Comparison of ENCODE assay signal across 13 cellular contexts in the genomic region with DNA sequence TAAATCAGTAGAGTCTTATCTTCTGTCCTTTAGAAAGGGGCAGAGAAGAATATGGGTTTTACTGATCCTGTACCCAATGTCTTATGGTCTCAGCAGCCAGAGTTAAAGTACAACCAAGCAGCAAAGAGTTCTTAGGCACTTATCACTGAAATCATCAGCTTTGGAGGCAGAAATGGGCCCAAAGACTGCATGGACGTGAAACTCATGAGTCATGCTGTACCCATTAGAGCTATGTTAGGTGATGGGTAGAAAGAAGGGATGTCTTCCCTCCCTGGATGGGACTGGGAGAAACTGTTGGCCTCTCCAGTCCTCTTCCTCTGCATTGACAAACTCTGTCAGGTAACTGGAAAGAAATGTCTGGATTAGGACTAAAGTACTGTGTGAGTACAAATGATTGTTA.
DNase-seq lines count a peak whose midpoint lies in the region; ATAC-seq and TF ChIP-seq lines count a peak whose summit lies in the region.
"Had no signal": no experiment of that assay in that cellular context is flagged by ENCODE, and none has a peak within 500 bp of the region (broad histone marks: within the 10 kb centered on the region; RNA-seq: fewer than 3 reads in every experiment).

No MANE protein-coding gene starts in this region.

- no peaks in the 10 kb centered on the region for H3K36me3 Mint-ChIP-seq in activated naive CD8-positive, alpha-beta T cell treated with anti-CD3 and anti-CD28 coated beads, Interleukin-2, amount 50 U/mL, for 24 hours (ENCODE audit: low read depth)
- no peaks in the 10 kb centered on the region for H3K36me3 Mint-ChIP-seq in stimulated activated memory B cell treated with anti-CD40 and anti-IgM and Interleukin-4, amounts not matched to agents 10 μg/mL and 1 μg/mL and 100 μg/mL, for 72 hours

- TF ChIP-seq RAD21 in HCT116 (IDR thresholded peaks at IDR 0.05; ENCODE audit: low read depth): no peak

- no peak for TF ChIP-seq CTCF in HCT116 (IDR thresholded peaks at IDR 0.05 in 2 of 3, conservative IDR thresholded peaks at IDR 0.05 in 1 of 3; ENCODE audit: borderline replicate concordance in 1 of 3, insufficient read depth in 1 of 3, low read depth in 2 of 3, low read length in 2 of 3)
- no peak for TF ChIP-seq CTCF in Panc1 (IDR thresholded peaks at IDR 0.05)
- no peak for TF ChIP-seq CTCF in foreskin keratinocyte (conservative IDR thresholded peaks at IDR 0.05)

- peaks cover 5% of the 10 kb centered on the region in 2 experiments; a peak in 3 of 4 replicates for H3K4me1 ChIP-seq in HCT116 (ENCODE audit: control insufficient read depth in 1 of 2, insufficient read depth in 2 of 2, low read length in 2 of 2)
- no peaks in the 10 kb centered on the region for H3K4me1 ChIP-seq in Panc1 (ENCODE audit: control insufficient read depth, insufficient read depth, low read length)
- H3K4me1 ChIP-seq in foreskin keratinocyte: peaks cover 21% of the 10 kb centered on the region

- RAD21 ChIA-PET in HCT116 (lab: Charles Lee; ENCODE audit: low non-redundant PET in 1 of 2, low total read pairs in 2 of 2, uncharacterized antibody in 2 of 2, unreplicated experiment in 2 of 2): no interaction called here

- H3K4me1 Mint-ChIP-seq in activated naive CD8-positive, alpha-beta T cell treated with anti-CD3 and anti-CD28 coated beads, Interleukin-2, amount 50 U/mL, for 24 hours: peaks cover 5% of the 10 kb centered on the region
- peaks cover 6% of the 10 kb centered on the region for H3K4me1 Mint-ChIP-seq in stimulated activated memory B cell treated with anti-CD40 and anti-IgM and Interleukin-4, amounts not matched to agents 10 μg/mL and 1 μg/mL and 100 μg/mL, for 72 hours

- intact Hi-C loops in HCT116 (cut with micrococcal nuclease): loop anchor here (1.0 to 2.0 kb wide), 2 partner anchors 174 to 346 kb away; a partner anchor contains a TSS
- intact Hi-C loops in Panc1 (cut with micrococcal nuclease; ENCODE audit: unreplicated experiment): no loop called here

- peak overlapping the region; percentile 88 for H2AFZ ChIP-seq in HCT116 (ENCODE audit: low read depth, low read length, poor library complexity, severe bottlenecking)

- POLR2A ChIA-PET in HCT116 (lab: Charles Lee): no interaction called here
- POLR2A ChIA-PET in Panc1 (lab: Charles Lee): interaction anchor here (0.5 kb wide), 1 partner anchor 146 kb away, joined by 9 read pairs; no protein-coding TSS in a partner anchor

- no peaks in the 10 kb centered on the region for H3K36me3 ChIP-seq in HCT116 (ENCODE audit: control insufficient read depth in 1 of 2, insufficient read depth in 2 of 2, low read length in 2 of 2)
- H3K36me3 ChIP-seq in Panc1 (ENCODE audit: control insufficient read depth, insufficient read depth, low read length): no peaks in the 10 kb centered on the region

- H3K27me3 Mint-ChIP-seq in activated naive CD8-positive, alpha-beta T cell treated with anti-CD3 and anti-CD28 coated beads, Interleukin-2, amount 50 U/mL, for 24 hours: peaks cover 2% of the 10 kb centered on the region
- H3K27me3 Mint-ChIP-seq in stimulated activated memory B cell treated with anti-CD40 and anti-IgM and Interleukin-4, amounts not matched to agents 10 μg/mL and 1 μg/mL and 100 μg/mL, for 72 hours: no peaks in the 10 kb centered on the region
- H3K27me3 Mint-ChIP-seq: B cell; CD4-positive, alpha-beta T cell; IgD-negative memory B cell had no signal

- no peak overlapping the region for H3K9ac ChIP-seq in HCT116 (ENCODE audit: low read length)

- no peaks in the 10 kb centered on the region for H3K79me2 ChIP-seq in HCT116 (ENCODE audit: insufficient read depth, low read length)

- H3K27me3 ChIP-seq in HCT116 (ENCODE audit: insufficient read depth, low read length): no peaks in the 10 kb centered on the region
- no peaks in the 10 kb centered on the region for H3K27me3 ChIP-seq in Panc1 (ENCODE audit: control insufficient read depth, insufficient read depth, low read length)
- no peaks in the 10 kb centered on the region for H3K27me3 ChIP-seq in foreskin keratinocyte

- CTCF ChIA-PET in HCT116 (lab: Charles Lee) (interaction anchor here (0.9 to 1.9 kb wide), 4 partner anchors 9 to 23 kb away, joined by 4 to 6 read pairs (median 6); no protein-coding TSS in a partner anchor), Panc1 (lab: Charles Lee) (no interaction called here)

- no peaks in the 10 kb centered on the region for H3K9me3 Mint-ChIP-seq in activated naive CD8-positive, alpha-beta T cell treated with anti-CD3 and anti-CD28 coated beads, Interleukin-2, amount 50 U/mL, for 24 hours
- no peaks in the 10 kb centered on the region for H3K9me3 Mint-ChIP-seq in stimulated activated memory B cell treated with anti-CD40 and anti-IgM and Interleukin-4, amounts not matched to agents 10 μg/mL and 1 μg/mL and 100 μg/mL, for 72 hours
- H3K9me3 Mint-ChIP-seq: CD4-positive, alpha-beta T cell had no signal

- H3K4me2 ChIP-seq in HCT116 (ENCODE audit: low read length): no peak overlapping the region

- in situ Hi-C loops in Panc1 (cut with HindIII; ENCODE audit: low pct_unique_long_range_greater_than_20kb, low sequenced_read_pairs): no loop called here

- H3K9me3 ChIP-seq in HCT116 (ENCODE audit: control insufficient read depth in 1 of 2, insufficient read depth in 1 of 2, low read depth in 1 of 2, low read length in 2 of 2): no peaks in the 10 kb centered on the region
- no peaks in the 10 kb centered on the region for H3K9me3 ChIP-seq in Panc1 (ENCODE audit: control insufficient read depth, insufficient read depth, low read depth, low read length)

- H3K4me3 ChIP-seq in HCT116 (replicated peaks in 1 of 2; ENCODE audit: low read depth in 1 of 2, low read length in 2 of 2) (no peak overlapping the region), Panc1 (ENCODE audit: low read depth in 2 of 2, low read length in 2 of 2) (no peak overlapping the region)

- H3K4me3 Mint-ChIP-seq in activated naive CD8-positive, alpha-beta T cell treated with anti-CD3 and anti-CD28 coated beads, Interleukin-2, amount 50 U/mL, for 24 hours: no peak overlapping the region
- no peak overlapping the region for H3K4me3 Mint-ChIP-seq in stimulated activated memory B cell treated with anti-CD40 and anti-IgM and Interleukin-4, amounts not matched to agents 10 μg/mL and 1 μg/mL and 100 μg/mL, for 72 hours
- H3K4me3 Mint-ChIP-seq: B cell; CD4-positive, alpha-beta T cell; IgD-negative memory B cell had no signal

- H4K20me1 ChIP-seq in HCT116 (ENCODE audit: insufficient read depth): no peaks in the 10 kb centered on the region

- BruUV-seq in HCT116 (replicated peaks; lab: Mats Ljungman, UMichigan) (no TSS peak), Panc1 (replicated peaks; lab: Mats Ljungman, UMichigan) (no TSS peak)

- no peak for ATAC-seq in HCT116
- ATAC-seq in Panc1: no peak; the same call in 1 of the 2 replicates
- ATAC-seq in foreskin keratinocyte: peak; percentile 19
- ATAC-seq in GM19452 (IDR thresholded peaks at IDR 0.05; ENCODE audit: unreplicated experiment): no peak
- ATAC-seq in activated naive CD8-positive, alpha-beta T cell treated with anti-CD3 and anti-CD28 coated beads, Interleukin-2, amount 50 U/mL, for 24 hours: no peak
- no peak for ATAC-seq in stimulated activated memory B cell treated with anti-CD40 and anti-IgM and Interleukin-4, amounts not matched to agents 10 μg/mL and 1 μg/mL and 100 μg/mL, for 72 hours

- DNase-seq in EL (peak; percentile 36), HCT116 (ENCODE audit: low read depth, low spot score) (no peak), Panc1 (ENCODE audit: low read depth, low spot score) (no peak), foreskin keratinocyte (no peak), dermis blood vessel endothelial cell (no peak)
- no peak for DNase-seq in activated naive CD8-positive, alpha-beta T cell treated with anti-CD3 and anti-CD28 coated beads, Interleukin-2, amount 50 U/mL, for 24 hours
- DNase-seq: NCI-H2107, SIG-M5 had no signal

- H3K27ac Mint-ChIP-seq in activated naive CD8-positive, alpha-beta T cell treated with anti-CD3 and anti-CD28 coated beads, Interleukin-2, amount 50 U/mL, for 24 hours: no peak overlapping the region
- H3K27ac Mint-ChIP-seq in stimulated activated memory B cell treated with anti-CD40 and anti-IgM and Interleukin-4, amounts not matched to agents 10 μg/mL and 1 μg/mL and 100 μg/mL, for 72 hours: no peak overlapping the region
- H3K27ac Mint-ChIP-seq: B cell; CD4-positive, alpha-beta T cell; IgD-negative memory B cell had no signal

- H3K27ac ChIP-seq in HCT116 (ENCODE audit: low read depth, low read length) (no peak overlapping the region), Panc1 (ENCODE audit: low read length) (peak overlapping the region; percentile 57; the same call in 1 of the 2 replicates), foreskin keratinocyte (no peak overlapping the region)

- H3K9me2 ChIP-seq in HCT116 (ENCODE audit: insufficient read depth): no peaks in the 10 kb centered on the region

- TF ChIP-seq POLR2A in HCT116 (IDR thresholded peaks at IDR 0.05; ENCODE audit: borderline replicate concordance, extremely low read depth, insufficient read depth, insufficient read length): no peak

TF ChIP-seq in HCT116, 20 proteins besides CTCF, POLR2A, EP300 and RAD21 (continues in another document):
- TF ChIP-seq SP1 (IDR thresholded peaks at IDR 0.05; ENCODE audit: low read depth): no peak
- no peak for TF ChIP-seq POLR2AphosphoS5 (IDR thresholded peaks at IDR 0.05; ENCODE audit: low read depth, low read length)
- TF ChIP-seq, protein P1, sequence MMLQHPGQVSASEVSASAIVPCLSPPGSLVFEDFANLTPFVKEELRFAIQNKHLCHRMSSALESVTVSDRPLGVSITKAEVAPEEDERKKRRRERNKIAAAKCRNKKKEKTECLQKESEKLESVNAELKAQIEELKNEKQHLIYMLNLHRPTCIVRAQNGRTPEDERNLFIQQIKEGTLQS (IDR thresholded peaks at IDR 0.05): no peak
- TF ChIP-seq SIN3A (IDR thresholded peaks at IDR 0.05; ENCODE audit: low read depth): no peak
- no peak for TF ChIP-seq ZFX (IDR thresholded peaks at IDR 0.05)
- TF ChIP-seq EGR1 (IDR thresholded peaks at IDR 0.05; ENCODE audit: low read depth): no peak
- no peak for TF ChIP-seq CEBPB (IDR thresholded peaks at IDR 0.05; ENCODE audit: low read depth)
- no peak for TF ChIP-seq FOSL1 (IDR thresholded peaks at IDR 0.05; ENCODE audit: low read depth)
